ENCODE assay signal across 1 cellular context in the genomic region with DNA sequence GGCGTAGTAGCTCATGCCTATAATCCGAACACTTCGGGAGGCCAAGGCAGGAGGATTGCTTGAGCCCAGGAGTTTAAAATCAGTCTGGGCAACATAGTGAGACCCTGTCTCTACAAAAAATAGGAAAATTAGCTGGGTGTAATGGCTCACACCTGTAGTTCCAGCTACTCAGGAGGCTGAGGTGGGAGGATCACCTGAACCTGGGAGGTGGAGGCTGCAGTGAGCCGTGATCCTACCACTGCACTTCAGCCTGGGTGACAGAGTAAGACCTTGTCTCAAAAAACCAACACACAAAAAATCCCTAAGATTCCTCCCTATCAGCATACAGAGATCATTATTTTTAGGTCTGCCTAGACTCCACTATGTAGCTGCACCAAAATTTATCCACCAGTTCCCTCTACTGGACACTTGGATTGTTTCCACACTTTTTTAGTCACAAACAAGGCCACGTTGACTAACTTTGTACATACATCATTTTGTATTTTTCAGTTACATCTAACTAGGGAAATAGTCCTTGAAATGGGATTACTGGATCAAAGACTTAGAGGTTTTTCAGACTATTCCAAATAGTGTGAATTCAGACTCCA.
A peak's percentile ranks its signal among the peaks of the same experiment; 100 is the strongest.
TF ChIP-seq lines count a peak whose summit lies in the region.

No MANE protein-coding gene starts in this region.

TF ChIP-seq in HepG2, 621 proteins besides CTCF, POLR2A, EP300 and RAD21:
- peak; percentile 58 for TF ChIP-seq STAG1 (CRISPR knock-in tag; IDR thresholded peaks at IDR 0.05)
- TF ChIP-seq ZNF770 (CRISPR knock-in tag; IDR thresholded peaks at IDR 0.05): peak; percentile 88
- no peak for TF ChIP-seq HOXA5 (CRISPR knock-in tag; IDR thresholded peaks at IDR 0.05)
- TF ChIP-seq FOXA3 (CRISPR knock-in tag; IDR thresholded peaks at IDR 0.05): 0 out of 2 replicates have a peak, but pooled peaks have one; percentile 28
TF ChIP-seq in HepG2: peak in this region for 3.
